ENCODE assay signal across 26 cellular contexts in genomic region chr3:171227828-171228227, GRCh38.
"Had no signal": no experiment of that assay in that cellular context is flagged by ENCODE, and none has a peak within 500 bp of the region (broad histone marks: within the 10 kb centered on the region; RNA-seq: fewer than 3 reads in every experiment).

No MANE protein-coding gene starts in this region.

- H3K4me3 Mint-ChIP-seq: activated CD8-positive, alpha-beta T cell treated with anti-CD3 and anti-CD28 coated beads for 36 hours; activated naive CD8-positive, alpha-beta T cell treated with anti-CD3 and anti-CD28 coated beads, Interleukin-2, amount 10 ng/mL, durations not matched to agents 7 days and 5 days; activated T-cell treated with anti-CD3 and anti-CD28 coated beads, Interleukin-2, amount 50 U/mL, for 4 hours; activated T-helper 17 cell treated with anti-CD3 and anti-CD28 coated beads, Interleukin-2, amount 50 U/mL, for 72 hours; brain; WTC11 had no signal

- H3K27me3 ChIP-seq: ascending aorta, breast epithelium, cardiac muscle cell, colonic mucosa, esophagus squamous epithelium, gastroesophageal sphincter, heart right ventricle, hepatocyte had no signal

- H3K4me1 ChIP-seq: ascending aorta, colonic mucosa had no signal

- H3K27ac ChIP-seq: ascending aorta, breast epithelium, cardiac muscle cell, colonic mucosa, epithelial cell of prostate, esophagus squamous epithelium, gastroesophageal sphincter, heart right ventricle, hepatocyte had no signal

- H3K4me3 ChIP-seq: ascending aorta, breast epithelium, cardiac muscle cell, colonic mucosa, esophagus squamous epithelium, gastroesophageal sphincter, heart right ventricle, hepatocyte had no signal

- H3K36me3 ChIP-seq: ascending aorta, breast epithelium, cardiac muscle cell, colonic mucosa, esophagus squamous epithelium, gastroesophageal sphincter had no signal

- H3K9me3 Mint-ChIP-seq: activated T-helper 17 cell treated with anti-CD3 and anti-CD28 coated beads, Interleukin-2, amount 50 U/mL, for 72 hours had no signal

- ATAC-seq: activated CD8-positive, alpha-beta T cell treated with anti-CD3 and anti-CD28 coated beads for 36 hours; activated T-cell treated with anti-CD3 and anti-CD28 coated beads, Interleukin-2, amount 50 U/mL, for 4 hours; activated T-helper 17 cell treated with anti-CD3 and anti-CD28 coated beads, Interleukin-2, amount 50 U/mL, for 72 hours; gastroesophageal sphincter; heart right ventricle; WTC11 had no signal

- H3K9me3 ChIP-seq: ascending aorta, breast epithelium, colonic mucosa, gastroesophageal sphincter had no signal

- H3K27ac Mint-ChIP-seq: activated CD8-positive, alpha-beta T cell treated with anti-CD3 and anti-CD28 coated beads for 36 hours; activated naive CD8-positive, alpha-beta T cell treated with anti-CD3 and anti-CD28 coated beads, Interleukin-2, amount 10 ng/mL, durations not matched to agents 7 days and 5 days had no signal

- H3K27me3 Mint-ChIP-seq: activated CD8-positive, alpha-beta T cell treated with anti-CD3 and anti-CD28 coated beads for 36 hours; activated naive CD8-positive, alpha-beta T cell treated with anti-CD3 and anti-CD28 coated beads, Interleukin-2, amount 10 ng/mL, durations not matched to agents 7 days and 5 days; activated T-helper 17 cell treated with anti-CD3 and anti-CD28 coated beads, Interleukin-2, amount 50 U/mL, for 72 hours had no signal

- DNase-seq: activated CD4-positive, alpha-beta T cell treated with anti-CD3 and anti-CD28 coated beads for 48 hours; activated CD4-positive, alpha-beta T cell treated with anti-CD3 and anti-CD28 coated beads, Interleukin-2, amount 50 U/mL, for 1 hour; activated CD4-positive, alpha-beta T cell treated with anti-CD3 and anti-CD28 coated beads, Interleukin-2, amount 50 U/mL, for 48 hours; activated CD8-positive, alpha-beta memory T cell treated with anti-CD3 and anti-CD28 coated beads for 24 hours; activated CD8-positive, alpha-beta T cell treated with anti-CD3 and anti-CD28 coated beads for 36 hours; activated effector memory CD4-positive, alpha-beta T cell treated with anti-CD3 and anti-CD28 coated beads, Interleukin-2, amount 50 U/mL, for 16 hours; activated naive CD4-positive, alpha-beta T cell treated with anti-CD3 and anti-CD28 coated beads, Interleukin-2, amount 50 U/mL, for 16 hours; activated naive CD8-positive, alpha-beta T cell treated with anti-CD3 and anti-CD28 coated beads, Interleukin-2, amount 10 ng/mL, durations not matched to agents 7 days and 5 days; activated T-cell treated with anti-CD3 and anti-CD28 coated beads, Interleukin-2, amount 50 U/mL, for 4 hours; central memory CD4-positive, alpha-beta T cell; cerebellar nuclear complex; colonic mucosa; effector CD8-positive, alpha-beta T cell; esophagus squamous epithelium; foreskin melanocyte; heart right ventricle; T-helper 2 cell had no signal
